11 cellular contexts compared by ENCODE assay signal in the genomic region with DNA sequence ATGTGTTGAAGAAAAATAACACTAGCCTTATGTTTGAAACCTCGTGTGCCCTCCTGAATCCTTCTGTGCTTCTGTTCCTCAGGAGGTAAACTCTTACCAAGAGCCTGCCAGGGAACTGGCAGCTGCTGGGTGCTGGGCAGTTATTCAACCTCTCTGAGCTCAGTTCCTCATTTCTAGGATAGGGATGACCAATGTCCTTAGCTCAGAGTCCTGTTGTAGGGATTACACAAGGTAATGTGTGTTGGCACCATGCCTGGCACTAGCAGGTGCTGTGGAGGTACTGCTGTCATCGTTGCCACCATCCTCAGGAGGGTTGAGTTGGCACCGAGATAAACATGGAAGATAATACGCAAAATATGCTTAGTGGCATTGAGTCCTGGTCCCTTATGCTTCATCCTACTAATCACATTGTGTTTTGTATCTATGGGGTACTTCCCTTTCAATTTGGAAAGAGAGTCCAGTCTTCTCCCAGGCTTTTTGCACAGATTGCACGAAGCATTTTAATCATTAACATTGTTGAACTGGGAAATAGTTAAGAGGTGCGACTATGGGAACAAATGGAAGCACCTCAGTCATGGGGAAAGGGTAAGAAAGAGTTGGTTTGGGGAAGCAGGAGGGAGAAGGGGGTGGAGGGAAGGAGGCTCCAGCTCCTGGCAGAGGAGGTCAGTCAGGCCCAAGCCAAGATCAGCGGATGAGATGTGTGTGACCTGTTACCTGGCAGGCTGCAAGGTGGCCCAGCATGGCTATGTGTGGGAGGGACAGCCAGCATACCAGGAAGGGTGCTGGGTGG. TPM values are rescaled to one million over a fixed set of nuclear protein-coding genes. Genes with fewer than 3 reads are reported as not detected.
DNase-seq lines count a peak whose midpoint lies in the region; ATAC-seq, FAIRE-seq and TF ChIP-seq lines count a peak whose summit lies in the region.
"Had no signal": no experiment of that assay in that cellular context is flagged by ENCODE, and none has a peak within 500 bp of the region (broad histone marks: within the 10 kb centered on the region; RNA-seq: fewer than 3 reads in every experiment).

No MANE protein-coding gene starts in this region.

- H3K4me1 Mint-ChIP-seq in astrocyte (ENCODE audit: low read depth, unreplicated experiment): no peaks in the 10 kb centered on the region

- no peak overlapping the region for H2AFZ ChIP-seq in astrocyte (ENCODE audit: low read depth, low read length)

- H3K36me3 ChIP-seq in astrocyte (ENCODE audit: insufficient read depth, low read length) (peaks cover 14% of the 10 kb centered on the region), pancreas (peaks cover 4 to 39% (median 18%) of the 10 kb centered on the region in 3 donors), uterus (no peaks in the 10 kb centered on the region)

- no peak overlapping the region for H3K9ac ChIP-seq in astrocyte (ENCODE audit: low read length)

- no peak overlapping the region for H3K4me3 Mint-ChIP-seq in astrocyte (ENCODE audit: unreplicated experiment)
- H3K4me3 Mint-ChIP-seq: activated T-cell treated with anti-CD3 and anti-CD28 coated beads, Interleukin-2, amount 50 U/mL, for 4 hours had no signal

- no peak for TF ChIP-seq POLR2A in uterus (IDR thresholded peaks at IDR 0.05)

- WGBS in pancreas, 2 donors: 35 to 41% methylated on average over 7 of the region's 7 CpGs

- no peaks in the 10 kb centered on the region for H3K27me3 Mint-ChIP-seq in astrocyte (ENCODE audit: low read depth, unreplicated experiment)
- H3K27me3 Mint-ChIP-seq: brain had no signal

- no peaks in the 10 kb centered on the region for H3K79me2 ChIP-seq in astrocyte (ENCODE audit: insufficient read depth, low read length)

- no peaks in the 10 kb centered on the region for H3K27me3 ChIP-seq in astrocyte (ENCODE audit: insufficient read depth, low read length)
- no peaks in the 10 kb centered on the region for H3K27me3 ChIP-seq in pancreas
- no peaks in the 10 kb centered on the region for H3K27me3 ChIP-seq in uterus
- H3K27me3 ChIP-seq: esophagus squamous epithelium had no signal

- H3K4me3 ChIP-seq in astrocyte (ENCODE audit: insufficient read depth, low read depth, low read length) (no peak overlapping the region), pancreas (no peak overlapping the region), uterus (no peak overlapping the region)
- H3K4me3 ChIP-seq: esophagus squamous epithelium had no signal

- H3K9me3 ChIP-seq in astrocyte (ENCODE audit: insufficient read depth, low read depth, low read length) (no peaks in the 10 kb centered on the region), pancreas (no peaks in the 10 kb centered on the region), uterus (no peaks in the 10 kb centered on the region)
- H3K9me3 ChIP-seq: esophagus squamous epithelium had no signal

- H3K4me2 ChIP-seq in astrocyte (ENCODE audit: low read length): no peak overlapping the region

- peaks cover 41% of the 10 kb centered on the region for H4K20me1 ChIP-seq in astrocyte (ENCODE audit: insufficient read depth, low read length)

- H3K36me3 Mint-ChIP-seq in astrocyte (ENCODE audit: low read depth, unreplicated experiment): peaks cover 43% of the 10 kb centered on the region

- no peaks in the 10 kb centered on the region for H3K4me1 ChIP-seq in astrocyte (ENCODE audit: insufficient read depth, low read length)
- peaks cover 0 to 10% (median 0%) of the 10 kb centered on the region in 3 donors for H3K4me1 ChIP-seq in pancreas
- no peaks in the 10 kb centered on the region for H3K4me1 ChIP-seq in uterus

- peak; percentile 70 to 83 (median 78) for ATAC-seq in pancreas
- no peak for ATAC-seq in HG02588 (IDR thresholded peaks at IDR 0.05; ENCODE audit: unreplicated experiment)
- ATAC-seq: activated T-cell treated with anti-CD3 and anti-CD28 coated beads, Interleukin-2, amount 50 U/mL, for 4 hours had no signal

- intact Hi-C loops in pancreas (cut with DNase I): no loop called here
- intact Hi-C loops in uterus (cut with DNase I; ENCODE audit: low total_unique reads): no loop called here

- peak overlapping the region; percentile 4 for H3K27ac Mint-ChIP-seq in astrocyte (ENCODE audit: unreplicated experiment)

- no peak for FAIRE-seq in astrocyte (lab: Jason Lieb, UNC)
- no peak for FAIRE-seq in pancreas (lab: Jason Lieb, UNC)
- FAIRE-seq: TTC549 had no signal

- H3K9me3 Mint-ChIP-seq in astrocyte (ENCODE audit: unreplicated experiment): no peaks in the 10 kb centered on the region
- H3K9me3 Mint-ChIP-seq: activated T-cell treated with anti-CD3 and anti-CD28 coated beads, Interleukin-2, amount 50 U/mL, for 4 hours had no signal

- peak; percentile 92 for DNase-seq in DMS153 (lab: John Stamatoyannopoulos, UW)
- peak; percentile 56 for DNase-seq in NCI-H1092 (lab: John Stamatoyannopoulos, UW)
- DNase-seq in astrocyte (ENCODE audit: low read depth): no peak
- DNase-seq in pancreas: peak in 4 of 6 donors; percentile 40 to 50 (median 44)
- no peak for DNase-seq in uterus
- DNase-seq in activated CD4-positive, alpha-beta T cell treated with anti-CD3 and anti-CD28 coated beads, Interleukin-2, amount 50 U/mL, for 1 hour: no peak
- DNase-seq: activated T-cell treated with anti-CD3 and anti-CD28 coated beads, Interleukin-2, amount 50 U/mL, for 4 hours; esophagus squamous epithelium had no signal

- TF ChIP-seq CTCF in astrocyte (IDR thresholded peaks at IDR 0.05; ENCODE audit: insufficient read depth, low read depth, low read length) (no peak), pancreas (IDR thresholded peaks at IDR 0.05) (no peak), uterus (IDR thresholded peaks at IDR 0.05) (no peak)

- H3K27ac ChIP-seq in astrocyte (ENCODE audit: low read depth, low read length): no peak overlapping the region
- H3K27ac ChIP-seq in pancreas: peak overlapping the region in 2 of 4 donors; percentile 28 to 41
- no peak overlapping the region for H3K27ac ChIP-seq in uterus

RNA-seq across cellular contexts. Expression of a gene that starts 56.7 kb away (rescaled TPM):
- total RNA-seq in astrocyte (46.3 and 50.2 TPM in 2 replicates), pancreas (10 to 100 TPM; 25.1 to 43.4 (median 26.0) TPM), uterus (10 to 100 TPM; 10.2 to 86.5 (median 39.8) TPM)
- 10 to 100 TPM; 46.4 to 58.7 TPM for polyA plus RNA-seq in pancreas

Comparison
In these comparisons a context has a peak if more than half of its experiments do, and no peak if none do; other contexts are left out.
1. DNase-seq: peak in DMS153 (single experiment), NCI-H1092 (single experiment) and pancreas (4 of 6); none in astrocyte (single experiment), uterus (0 of 2) and activated CD4-positive, alpha-beta T cell treated with anti-CD3 and anti-CD28 coated beads, Interleukin-2, amount 50 U/mL, for 1 hour (single experiment).